ENCODE assay signal across 9 cellular contexts in genomic region chr17:78805301-78805700, GRCh38. TPM values are rescaled to one million over a fixed set of nuclear protein-coding genes. Genes with fewer than 3 reads are reported as not detected.
DNase-seq lines count a peak whose midpoint lies in the region; ATAC-seq and TF ChIP-seq lines count a peak whose summit lies in the region.
"Had no signal": no experiment of that assay in that cellular context is flagged by ENCODE, and none has a peak within 500 bp of the region (broad histone marks: within the 10 kb centered on the region; RNA-seq: fewer than 3 reads in every experiment).

No MANE protein-coding gene starts in this region.

- H3K9me3 ChIP-seq in BLaER1 treated with 17β-estradiol and CSF1 and Interleukin-3, amounts not matched to agents 10 nM and 100 nM (replicated peaks in 1 of 11): no peaks in the 10 kb centered on the region

- TF ChIP-seq CTCF in osteocyte (IDR thresholded peaks at IDR 0.05): no peak

- H3K27ac Mint-ChIP-seq in effector memory CD8-positive, alpha-beta T cell: peak overlapping the region; percentile 92 to 96
- H3K27ac Mint-ChIP-seq in osteocyte (ENCODE audit: unreplicated experiment): no peak overlapping the region

- no peaks in the 10 kb centered on the region for H3K27me3 ChIP-seq in BLaER1 treated with 17β-estradiol and CSF1 and Interleukin-3, amounts not matched to agents 10 nM and 100 nM
- H3K27me3 ChIP-seq: cardiac muscle cell had no signal

- peak overlapping the region; percentile 59 to 76 for H3K4me3 Mint-ChIP-seq in effector memory CD8-positive, alpha-beta T cell
- H3K4me3 Mint-ChIP-seq in osteocyte (ENCODE audit: unreplicated experiment): no peak overlapping the region

- ATAC-seq in effector memory CD8-positive, alpha-beta T cell (replicated peaks): peak; percentile 72

- H3K4me1 Mint-ChIP-seq in effector memory CD8-positive, alpha-beta T cell (ENCODE audit: low read depth in 2 of 2): peaks cover 34 to 51% of the 10 kb centered on the region in 2 donors
- H3K4me1 Mint-ChIP-seq in osteocyte (ENCODE audit: unreplicated experiment): no peaks in the 10 kb centered on the region

- H3K9ac ChIP-seq in BLaER1 treated with 17β-estradiol and CSF1 and Interleukin-3, amounts not matched to agents 10 nM and 100 nM: no peak overlapping the region

- H3K36me3 Mint-ChIP-seq in effector memory CD8-positive, alpha-beta T cell (ENCODE audit: insufficient read depth): peaks cover 98% of the 10 kb centered on the region
- H3K36me3 Mint-ChIP-seq in osteocyte (ENCODE audit: unreplicated experiment): peaks cover 63% of the 10 kb centered on the region

- no peak overlapping the region for H3K4me3 ChIP-seq in BLaER1 treated with 17β-estradiol and CSF1 and Interleukin-3, amounts not matched to agents 10 nM and 100 nM
- H3K4me3 ChIP-seq: cardiac muscle cell had no signal

- H3K27ac ChIP-seq in BLaER1 treated with 17β-estradiol and CSF1 and Interleukin-3, amounts not matched to agents 10 nM and 100 nM: peak overlapping the region in 3 of 11 experiments; percentile 12 to 28 (median 17); a peak in 2 of 22 replicates
- H3K27ac ChIP-seq: cardiac muscle cell had no signal

- no peaks in the 10 kb centered on the region for H3K27me3 Mint-ChIP-seq in effector memory CD8-positive, alpha-beta T cell
- H3K27me3 Mint-ChIP-seq in osteocyte (ENCODE audit: unreplicated experiment): no peaks in the 10 kb centered on the region

- no peaks in the 10 kb centered on the region for H3K9me3 Mint-ChIP-seq in effector memory CD8-positive, alpha-beta T cell
- H3K9me3 Mint-ChIP-seq in osteocyte (ENCODE audit: unreplicated experiment): no peaks in the 10 kb centered on the region

- peaks cover 67 to 76% (median 71%) of the 10 kb centered on the region in 10 experiments for H3K4me1 ChIP-seq in BLaER1 treated with 17β-estradiol and CSF1 and Interleukin-3, amounts not matched to agents 10 nM and 100 nM

- H4K20me1 ChIP-seq in BLaER1 treated with 17β-estradiol and CSF1 and Interleukin-3, amounts not matched to agents 10 nM and 100 nM: peaks cover 0 to 98% (median 42%) of the 10 kb centered on the region in 11 experiments; a peak in 18 of 22 replicates

- H3K4me2 ChIP-seq in BLaER1 treated with 17β-estradiol and CSF1 and Interleukin-3, amounts not matched to agents 10 nM and 100 nM: peak overlapping the region in 9 of 11 experiments; percentile 28 to 90 (median 69); a peak in 8 of 22 replicates

- DNase-seq in activated CD4-positive, alpha-beta T cell treated with anti-CD3 and anti-CD28 coated beads, Interleukin-2, amount 50 U/mL, for 4 hours: peak; percentile 73
- DNase-seq in effector memory CD8-positive, alpha-beta T cell: peak; percentile 54 to 59 (median 58)
- DNase-seq in stimulated activated CD4-positive, alpha-beta T cell treated with anti-CD3 and anti-CD28 coated beads, Interleukin-1b, Interleukin-23, amount 100 ng/mL, for 48 hours: peak; percentile 74
- DNase-seq in SHP77 (lab: John Stamatoyannopoulos, UW) (no peak), NAMALWA (ENCODE audit: low spot score) (no peak), HuH-7.5 (ENCODE audit: low spot score) (no peak), osteocyte (ENCODE audit: extremely low spot score, unreplicated experiment) (no peak)

- peaks cover 74 to 92% (median 82%) of the 10 kb centered on the region in 11 experiments for H3K36me3 ChIP-seq in BLaER1 treated with 17β-estradiol and CSF1 and Interleukin-3, amounts not matched to agents 10 nM and 100 nM

RNA-seq across cellular contexts. Expression of gene CYTH1, which starts 23.2 kb away (rescaled TPM):
- 113 and 123 TPM in 2 replicates for total RNA-seq in osteocyte

RNA-seq across cellular contexts. Expression of gene USP36, which starts 35.3 kb away (rescaled TPM):
- 56.2 and 66.7 TPM in 2 replicates for total RNA-seq in osteocyte

Comparison
In these comparisons a context has a peak if more than half of its experiments do, and no peak if none do; other contexts are left out.
1. DNase-seq: peak in activated CD4-positive, alpha-beta T cell treated with anti-CD3 and anti-CD28 coated beads, Interleukin-2, amount 50 U/mL, for 4 hours (2 of 2), effector memory CD8-positive, alpha-beta T cell (3 of 3) and stimulated activated CD4-positive, alpha-beta T cell treated with anti-CD3 and anti-CD28 coated beads, Interleukin-1b, Interleukin-23, amount 100 ng/mL, for 48 hours (single experiment); none in SHP77 (0 of 2), NAMALWA (single experiment), HuH-7.5 (single experiment) and osteocyte (single experiment).